Comparison of ENCODE assay signal across 17 cellular contexts in the genomic region with DNA sequence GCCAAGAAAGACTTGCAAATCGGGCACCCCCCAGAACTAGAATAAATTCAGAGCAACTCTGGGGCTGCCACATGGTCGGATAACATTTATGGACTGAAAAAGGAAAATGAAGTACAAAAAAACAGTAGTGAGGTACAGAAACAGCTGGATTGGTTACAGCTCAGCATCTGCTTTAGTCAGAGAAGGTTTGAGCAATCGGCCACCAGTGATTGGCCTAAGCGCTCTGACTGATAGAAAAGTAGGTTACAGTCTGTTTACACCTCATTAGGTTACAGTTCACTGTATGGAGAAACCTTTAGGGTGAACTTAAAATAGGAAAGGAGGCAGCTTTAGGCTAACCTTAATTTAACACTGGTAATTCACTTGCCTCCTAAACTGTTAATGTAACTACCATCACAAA.
DNase-seq lines count a peak whose midpoint lies in the region; ATAC-seq and TF ChIP-seq lines count a peak whose summit lies in the region.
"Had no signal": no experiment of that assay in that cellular context is flagged by ENCODE, and none has a peak within 500 bp of the region (broad histone marks: within the 10 kb centered on the region; RNA-seq: fewer than 3 reads in every experiment).

No MANE protein-coding gene starts in this region.

- intact Hi-C loops in right lobe of liver (cut with DNase I) (no loop called here), tibial artery (cut with DNase I; ENCODE audit: low total_unique reads) (loop anchor here (10.0 kb wide), 2 partner anchors 1147 to 1217 kb away; no protein-coding TSS in a partner anchor)

- peak; percentile 81 to 91 (median 86) for ATAC-seq in right lobe of liver
- no peak for ATAC-seq in thoracic aorta (ENCODE audit: insufficient number of reproducible peaks, low FRiP score, low read depth)
- ATAC-seq: natural killer cell; stimulated activated naive B cell treated with anti-CD40 and anti-IgM and Interleukin-4, amounts not matched to agents 10 μg/mL and 1 μg/mL and 100 μg/mL, for 72 hours had no signal

- H3K4me3 ChIP-seq in fibroblast of the aortic adventitia (ENCODE audit: low read depth, low read length) (no peak overlapping the region), right lobe of liver (no peak overlapping the region), thoracic aorta (peak overlapping the region; percentile 35), tibial artery (no peak overlapping the region)

- no peaks in the 10 kb centered on the region for H3K9me3 ChIP-seq in right lobe of liver
- no peaks in the 10 kb centered on the region for H3K9me3 ChIP-seq in thoracic aorta
- no peaks in the 10 kb centered on the region for H3K9me3 ChIP-seq in tibial artery

- H3K27ac ChIP-seq in VCaP (peak overlapping the region; percentile 26; the same call in 1 of the 2 replicates), right lobe of liver (peak overlapping the region; percentile 76 to 85 (median 81)), thoracic aorta (peak overlapping the region in 1 of 2 donors; percentile 41), tibial artery (no peak overlapping the region)

- no peaks in the 10 kb centered on the region for H3K27me3 ChIP-seq in right lobe of liver
- H3K27me3 ChIP-seq in thoracic aorta (replicated peaks; ENCODE audit: insufficient read depth): no peaks in the 10 kb centered on the region
- no peaks in the 10 kb centered on the region for H3K27me3 ChIP-seq in tibial artery

- DNase-seq in fibroblast of the aortic adventitia (ENCODE audit: low read depth) (peak; percentile 47), right lobe of liver (peak; percentile 35 to 71 (median 68)), thoracic aorta (ENCODE audit: low spot score) (no peak), tibial artery (no peak), pons (ENCODE audit: low spot score) (no peak), UCSD-AML1 (lab: John Stamatoyannopoulos, UW; ENCODE audit: unreplicated experiment) (no peak)
- DNase-seq: activated CD4-positive, alpha-beta memory T cell treated with anti-CD3 and anti-CD28 coated beads for 36 hours; activated naive CD4-positive, alpha-beta T cell treated with Interleukin-2 at 50 U/mL for 16 hours; activated T-cell treated with anti-CD3 and anti-CD28 coated beads, Interleukin-2, amount 50 U/mL, for 1 hour; aorta; COR-L47; cortex of kidney; natural killer cell; NCI-H2029; NCI-H510A treated with DMSO at 0.1 percent for 48 hours; stimulated activated naive B cell treated with anti-CD40 and anti-IgM and Interleukin-4, amounts not matched to agents 10 μg/mL and 1 μg/mL and 100 μg/mL, for 72 hours had no signal

- no peak for TF ChIP-seq POLR2A in right lobe of liver (IDR thresholded peaks at IDR 0.05)

- TF ChIP-seq CTCF in VCaP (conservative IDR thresholded peaks at IDR 0.05) (no peak), fibroblast of the aortic adventitia (IDR thresholded peaks at IDR 0.05; ENCODE audit: insufficient read depth, low read length) (no peak), right lobe of liver (IDR thresholded peaks at IDR 0.05) (no peak), thoracic aorta (IDR thresholded peaks at IDR 0.05) (no peak), tibial artery (IDR thresholded peaks at IDR 0.05) (no peak)

- 27% methylated on average over 4 of the region's 4 CpGs for WGBS in right lobe of liver (ENCODE audit: insufficient coverage, low coverage, low lambda C conversion rate, missing lambda C conversion rate)

- H3K36me3 ChIP-seq in right lobe of liver (no peaks in the 10 kb centered on the region), thoracic aorta (no peaks in the 10 kb centered on the region), tibial artery (no peaks in the 10 kb centered on the region)

- peaks cover 0 to 11% (median 2%) of the 10 kb centered on the region in 4 donors for H3K4me1 ChIP-seq in right lobe of liver
- H3K4me1 ChIP-seq in thoracic aorta (ENCODE audit: control insufficient read depth in 1 of 2, low read depth in 2 of 2): peaks cover 21 to 48% of the 10 kb centered on the region in 2 donors
- H3K4me1 ChIP-seq in tibial artery: peaks cover 0 to 34% (median 4%) of the 10 kb centered on the region in 4 donors

Comparison
In these comparisons a context has a peak if more than half of its experiments do, and no peak if none do; other contexts are left out.
1. H3K27ac ChIP-seq: peak in VCaP (single experiment) and right lobe of liver (3 of 3); none in tibial artery (0 of 2).
2. DNase-seq: peak in fibroblast of the aortic adventitia (single experiment) and right lobe of liver (3 of 3); none in thoracic aorta (single experiment), tibial artery (0 of 2), pons (single experiment) and UCSD-AML1 (single experiment).